In genomic region chr2:98912221-98912851, GRCh38 we compare ENCODE assay signal across 8 cellular contexts. TPM values are rescaled to one million over a fixed set of nuclear protein-coding genes. Genes with fewer than 3 reads are reported as not detected.
DNase-seq lines count a peak whose midpoint lies in the region; ATAC-seq and TF ChIP-seq lines count a peak whose summit lies in the region.

No MANE protein-coding gene starts in this region.

- H3K9ac ChIP-seq in neuronal stem cell (ENCODE audit: low read depth, low read length, poor library complexity): no peak overlapping the region

- peak overlapping the region; percentile 28 for H2BK12ac ChIP-seq in neuronal stem cell (ENCODE audit: low read length)

- H2AK5ac ChIP-seq in neuronal stem cell (ENCODE audit: low read depth, low read length): peak overlapping the region; percentile 42

- no peaks in the 10 kb centered on the region for H3K9me3 ChIP-seq in neuronal stem cell (replicated peaks in 1 of 2; ENCODE audit: control insufficient read depth in 2 of 2, insufficient read depth in 1 of 2, low read depth in 1 of 2, low read length in 2 of 2)
- no peaks in the 10 kb centered on the region for H3K9me3 ChIP-seq in mucosa of descending colon

- H3K79me1 ChIP-seq in neuronal stem cell (ENCODE audit: low read depth, low read length): no peaks in the 10 kb centered on the region

- H3K4ac ChIP-seq in neuronal stem cell (ENCODE audit: low read length): no peak overlapping the region

- H3K27ac ChIP-seq in cingulate gyrus (ENCODE audit: low read depth, low read length) (peak overlapping the region; percentile 65), neuronal stem cell (replicated peaks; ENCODE audit: low read length) (no peak overlapping the region)

- H3K4me1 ChIP-seq in neuronal stem cell (ENCODE audit: control insufficient read depth in 2 of 2, insufficient read depth in 1 of 2, low read depth in 1 of 2, low read length in 2 of 2) (peaks cover 13 to 17% of the 10 kb centered on the region in 2 donors), mucosa of descending colon (ENCODE audit: low read depth) (peaks cover 2% of the 10 kb centered on the region)

- H2BK15ac ChIP-seq in neuronal stem cell (ENCODE audit: low read length): peak overlapping the region; percentile 7

- H3K18ac ChIP-seq in neuronal stem cell (ENCODE audit: low read length): peak overlapping the region; percentile 71

- DNase-seq in DMS153 treated with DMSO at 0.1 percent for 48 hours (lab: John Stamatoyannopoulos, UW; ENCODE audit: unreplicated experiment) (peak; percentile 72), NCI-H2171 (lab: John Stamatoyannopoulos, UW) (peak; percentile 70), neuronal stem cell (ENCODE audit: low spot score) (no peak), SKM-1 treated with dmso at 0.1 percent for 144 hours (lab: John Stamatoyannopoulos, UW; ENCODE audit: unreplicated experiment) (no peak), mucosa of descending colon (no peak), NCI-H2227 (lab: John Stamatoyannopoulos, UW; ENCODE audit: unreplicated experiment) (no peak), NK-92 (lab: John Stamatoyannopoulos, UW; ENCODE audit: unreplicated experiment) (no peak)

- no peak overlapping the region for H3K4me2 ChIP-seq in neuronal stem cell (ENCODE audit: insufficient read depth, low read length, poor library complexity, severe bottlenecking)

- H3K27me3 ChIP-seq in neuronal stem cell (ENCODE audit: control insufficient read depth in 3 of 3, insufficient read depth in 3 of 3, low read depth in 1 of 3, low read length in 3 of 3): peaks cover 0 to 4% (median 0%) of the 10 kb centered on the region in 3 experiments

- intact Hi-C loops in mucosa of descending colon (cut with DNase I, micrococcal nuclease): no loop called here

- no peak overlapping the region for H3K4me3 ChIP-seq in neuronal stem cell (ENCODE audit: low read length in 2 of 2)
- H3K4me3 ChIP-seq in mucosa of descending colon: no peak overlapping the region

- no peak overlapping the region for H2BK5ac ChIP-seq in neuronal stem cell (ENCODE audit: low read length)

- ATAC-seq in mucosa of descending colon: no peak

- peak overlapping the region; percentile 14 for H3K23ac ChIP-seq in neuronal stem cell (ENCODE audit: low read depth, low read length, poor library complexity)

- no peak overlapping the region for H2BK120ac ChIP-seq in neuronal stem cell (ENCODE audit: low read depth, low read length)

- no CpG with 5 or more reads among the region's 18 CpGs for WGBS in neuronal stem cell (ENCODE audit: extremely low coverage in 2 of 2, insufficient read length in 2 of 2, insufficient replicate concordance in 1 of 2), 2 donors

- no peak overlapping the region for H4K91ac ChIP-seq in neuronal stem cell (ENCODE audit: low read depth, low read length, poor library complexity)

- no peak overlapping the region for H2AFZ ChIP-seq in neuronal stem cell (ENCODE audit: low read length)

- TF ChIP-seq CTCF in mucosa of descending colon (IDR thresholded peaks at IDR 0.05): no peak

- H3K36me3 ChIP-seq in neuronal stem cell (replicated peaks in 1 of 2; ENCODE audit: control insufficient read depth in 2 of 2, insufficient read depth in 2 of 2, low read length in 2 of 2): no peaks in the 10 kb centered on the region
- no peaks in the 10 kb centered on the region for H3K36me3 ChIP-seq in mucosa of descending colon (ENCODE audit: low read depth)

- H3K14ac ChIP-seq in neuronal stem cell (ENCODE audit: low read length): peak overlapping the region; percentile 17

- peak overlapping the region; percentile 54 for H4K8ac ChIP-seq in neuronal stem cell (ENCODE audit: low read depth, low read length)

RNA-seq across cellular contexts. Expression of gene CRACDL, which starts 23.7 kb away (rescaled TPM):
- 0.40 TPM for polyA plus RNA-seq in neuronal stem cell (2013, experiment 1 of 2)
- polyA plus RNA-seq in neuronal stem cell (2013, experiment 2 of 2): 0.22 TPM
- 10 to 100 TPM in 2 of 3 donors, 1 to 10 TPM in 1; 8.0 to 18.1 (median 17.8) TPM for total RNA-seq in mucosa of descending colon

Comparison
In these comparisons a context has a peak if more than half of its experiments do, and no peak if none do; other contexts are left out.
1. DNase-seq: peak in DMS153 treated with DMSO at 0.1 percent for 48 hours (single experiment) and NCI-H2171 (single experiment); none in neuronal stem cell (single experiment), SKM-1 treated with dmso at 0.1 percent for 144 hours (single experiment), mucosa of descending colon (0 of 3), NCI-H2227 (single experiment) and NK-92 (single experiment).